In the genomic region with DNA sequence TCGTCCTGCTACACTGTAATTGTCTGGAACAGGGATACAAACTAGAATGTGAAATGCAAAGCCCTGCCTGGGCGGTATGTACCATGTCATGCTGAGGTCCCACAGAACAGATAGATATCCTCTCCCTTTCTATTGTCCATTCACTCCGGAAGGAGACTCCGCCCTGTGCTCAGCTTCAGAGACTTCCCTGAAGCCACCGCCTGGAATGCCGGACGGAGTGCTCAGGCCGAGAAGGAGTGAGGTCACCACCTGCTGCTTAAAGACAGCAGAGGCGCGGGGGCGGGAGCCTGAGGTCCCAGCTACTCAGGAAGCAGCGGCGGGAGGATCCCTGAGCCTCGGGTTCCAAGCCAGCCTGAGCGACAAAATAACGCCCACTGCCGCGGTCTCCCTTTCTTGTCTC, we compare ENCODE assay signal across 8 cellular contexts. TPM values are rescaled to one million over a fixed set of nuclear protein-coding genes. Genes with fewer than 3 reads are reported as not detected.
DNase-seq lines count a peak whose midpoint lies in the region; ATAC-seq, FAIRE-seq and TF ChIP-seq lines count a peak whose summit lies in the region.

No MANE protein-coding gene starts in this region.

- ATAC-seq in upper lobe of right lung (peak; percentile 72), HG03108 (IDR thresholded peaks at IDR 0.05; ENCODE audit: unreplicated experiment) (no peak)

- H4K20me1 ChIP-seq in H1 (replicated peaks in 1 of 2; ENCODE audit: control insufficient read depth in 1 of 2, insufficient read depth in 2 of 2, low read length in 2 of 2) = no peaks in the 10 kb centered on the region

- POLR2A ChIA-PET in Caco-2 (lab: Charles Lee) = no interaction called here
- POLR2A ChIA-PET in H1 (lab: Charles Lee; ENCODE audit: partially characterized antibody) = interaction anchor here (0.7 to 1.1 kb wide), 4 partner anchors 8 to 566 kb away, joined by 3 to 7 read pairs (median 3); no protein-coding TSS in a partner anchor

- 0 out of 2 replicates have a peak overlapping the region, but pooled peaks have one; percentile 75 for H2AFZ ChIP-seq in H1 (ENCODE audit: low read length)

- no peak for TF ChIP-seq CTCF in Caco-2 (IDR thresholded peaks at IDR 0.05; ENCODE audit: insufficient read depth in 1 of 2, low read depth in 1 of 2, low read length in 1 of 2, severe bottlenecking in 1 of 2, unreplicated experiment in 1 of 2)
- TF ChIP-seq CTCF in H1 (IDR thresholded peaks at IDR 0.05; ENCODE audit: control extremely low read depth in 1 of 3, insufficient read depth in 1 of 3, low read depth in 1 of 3, low read length in 3 of 3) = 0 out of 4 replicates have a peak, but pooled peaks of 1 of the 3 experiments have one; percentile 5
- no peak for TF ChIP-seq CTCF in mesothelial cell of epicardium (IDR thresholded peaks at IDR 0.05; ENCODE audit: unreplicated experiment)
- no peak for TF ChIP-seq CTCF in upper lobe of right lung (IDR thresholded peaks at IDR 0.05)

- H2BK5ac ChIP-seq in H1 (ENCODE audit: low read depth, low read length) = 0 out of 2 replicates have a peak overlapping the region, but pooled peaks have one; percentile 62

- WGBS in H1 (ENCODE audit: extremely low coverage in 1 of 2, insufficient coverage in 1 of 2, insufficient read length in 1 of 2, insufficient replicate concordance in 2 of 2, low coverage in 1 of 2, low lambda C conversion rate in 2 of 2, missing lambda C conversion rate in 1 of 2), 2 experiments = 33% methylated on average over 18 of the region's 18 CpGs; no CpG with 5 or more reads in 1 of the 2 experiments

- H3K23me2 ChIP-seq in H1 (ENCODE audit: low read depth, low read length) = no peaks in the 10 kb centered on the region

- no peak overlapping the region for H3K4ac ChIP-seq in H1 (replicated peaks; ENCODE audit: insufficient read length, low read depth, low read length)

- TF ChIP-seq POLR2A in H1 (IDR thresholded peaks at IDR 0.05; ENCODE audit: control extremely low read depth in 1 of 2, low read depth in 2 of 2, low read length in 2 of 2) = peak in 1 of 2 experiments; percentile 30; a peak in 1 of 3 replicates

- H3K27ac ChIP-seq in H1 (ENCODE audit: low read depth, low read length) (no peak overlapping the region), upper lobe of right lung (peak overlapping the region; percentile 95)

- no peak overlapping the region for H3K56ac ChIP-seq in H1 (replicated peaks; ENCODE audit: insufficient read length, low read depth, low read length)

- BruUV-seq in Caco-2 (replicated peaks; lab: Mats Ljungman, UMichigan) = no TSS peak

- no peak overlapping the region for H4K91ac ChIP-seq in H1 (replicated peaks; ENCODE audit: insufficient read length, low read length)

- H3K23ac ChIP-seq in H1 (ENCODE audit: insufficient read length) = no peak overlapping the region

- no peaks in the 10 kb centered on the region for H3K27me3 Mint-ChIP-seq in Caco-2 (ENCODE audit: insufficient read depth, unreplicated experiment)
- no peaks in the 10 kb centered on the region for H3K27me3 Mint-ChIP-seq in mesothelial cell of epicardium (ENCODE audit: low read depth)

- peak overlapping the region; percentile 73 for H3K4me3 Mint-ChIP-seq in Caco-2 (ENCODE audit: unreplicated experiment)
- peak overlapping the region; percentile 91 for H3K4me3 Mint-ChIP-seq in mesothelial cell of epicardium

- H3K36me3 ChIP-seq in Caco-2 (ENCODE audit: control insufficient read depth, insufficient read depth, low read length) = no peaks in the 10 kb centered on the region
- H3K36me3 ChIP-seq in H1 (ENCODE audit: control insufficient read depth in 2 of 4, insufficient read depth in 4 of 4, low read length in 3 of 4) = no peaks in the 10 kb centered on the region
- no peaks in the 10 kb centered on the region for H3K36me3 ChIP-seq in upper lobe of right lung

- H2BK15ac ChIP-seq in H1 (ENCODE audit: low read length) = no peak overlapping the region

- TF ChIP-seq EP300 in H1 (IDR thresholded peaks at IDR 0.05; ENCODE audit: borderline replicate concordance in 1 of 2, low read depth in 2 of 2, low read length in 2 of 2) = no peak

- peaks cover 27% of the 10 kb centered on the region for H3K36me3 Mint-ChIP-seq in Caco-2 (ENCODE audit: insufficient read depth, unreplicated experiment)
- no peaks in the 10 kb centered on the region for H3K36me3 Mint-ChIP-seq in mesothelial cell of epicardium

- no peak overlapping the region for H3K14ac ChIP-seq in H1 (ENCODE audit: insufficient read length)

- H2BK12ac ChIP-seq in H1 (ENCODE audit: low read depth, low read length) = peak overlapping the region; percentile 86; the same call in 1 of the 2 replicates

- intact Hi-C loops in Caco-2 (cut with micrococcal nuclease; ENCODE audit: unreplicated experiment) (loop anchor here (2.0 kb wide), 2 partner anchors 45 to 51 kb away; a partner anchor contains a TSS), upper lobe of right lung (cut with DNase I) (no loop called here)

- TF ChIP-seq RAD21 in H1 (IDR thresholded peaks at IDR 0.05 in 1 of 2, conservative IDR thresholded peaks at IDR 0.05 in 1 of 2; ENCODE audit: low read depth in 2 of 2, low read length in 2 of 2) = peak in 1 of 2 experiments; percentile 25; a peak in 1 of 4 replicates

- H3K9ac ChIP-seq in H1 (replicated peaks in 1 of 4; ENCODE audit: extremely low read depth in 1 of 4, low read depth in 3 of 4, low read length in 3 of 4) = no peak overlapping the region; a peak in 1 of 7 replicates

- H3K27ac Mint-ChIP-seq in Caco-2 (ENCODE audit: unreplicated experiment) (peak overlapping the region; percentile 36), mesothelial cell of epicardium (peak overlapping the region; percentile 99)

- H4K5ac ChIP-seq in H1 (ENCODE audit: insufficient read length, low read depth, low read length) = no peak overlapping the region

- peak; percentile 73 to 85 for DNase-seq in Caco-2
- DNase-seq in RCC 7860 (ENCODE audit: low spot score) = peak; percentile 84
- DNase-seq in H1 (ENCODE audit: low read depth in 1 of 2, low spot score in 2 of 2) = peak; percentile 75 to 88
- peak; percentile 34 to 44 for DNase-seq in mesothelial cell of epicardium (ENCODE audit: low spot score in 2 of 2, unreplicated experiment in 2 of 2)
- peak; percentile 85 for DNase-seq in upper lobe of right lung
- DNase-seq in NOMO-1 treated with dmso at 0.1 percent for 144 hours (lab: John Stamatoyannopoulos, UW; ENCODE audit: unreplicated experiment) = no peak
- DNase-seq in NCI-H82 (lab: John Stamatoyannopoulos, UW) = no peak

- no peaks in the 10 kb centered on the region for H3K79me2 ChIP-seq in H1 (ENCODE audit: control insufficient read depth in 1 of 2, insufficient read depth in 2 of 2, low read length in 2 of 2)

- H3K4me2 ChIP-seq in H1 (ENCODE audit: insufficient read depth in 1 of 2, low read depth in 2 of 2, low read length in 2 of 2) = peak overlapping the region; percentile 50 to 52

- H3K4me1 ChIP-seq in Caco-2 (peaks cover 17% of the 10 kb centered on the region), H1 (replicated peaks in 1 of 4; ENCODE audit: control insufficient read depth in 3 of 4, insufficient read depth in 4 of 4, low read length in 3 of 4) (peaks cover 0 to 6% (median 3%) of the 10 kb centered on the region in 4 experiments; a peak in 4 of 7 replicates), upper lobe of right lung (no peaks in the 10 kb centered on the region)

- no peak overlapping the region for H2BK120ac ChIP-seq in H1 (replicated peaks; ENCODE audit: low read depth, low read length)

- FAIRE-seq in RCC 7860 (lab: Jason Lieb, UNC) (peak; percentile 76), H1 (lab: Jason Lieb, UNC) (no peak)

- CTCF ChIA-PET in Caco-2 (lab: Charles Lee) = interaction anchor here (0.6 kb wide), 1 partner anchor 9 kb away, joined by 3 read pairs; no protein-coding TSS in a partner anchor
- CTCF ChIA-PET in H1 (lab: Charles Lee; ENCODE audit: partially characterized antibody) = interaction anchor here (0.8 to 1.2 kb wide), 6 partner anchors 9 to 337 kb away, joined by 3 to 4 read pairs (median 3); no protein-coding TSS in a partner anchor

- H2AK5ac ChIP-seq in H1 (ENCODE audit: low read depth, low read length) = no peak overlapping the region

- peaks cover 14% of the 10 kb centered on the region for H3K9me3 Mint-ChIP-seq in Caco-2 (ENCODE audit: unreplicated experiment)
- H3K9me3 Mint-ChIP-seq in mesothelial cell of epicardium = no peaks in the 10 kb centered on the region

- no peak overlapping the region for H4K8ac ChIP-seq in H1 (ENCODE audit: extremely low read depth, insufficient read depth, low read length)

- H3K18ac ChIP-seq in H1 (ENCODE audit: extremely low read depth, low read length) = no peak overlapping the region

- H3K4me3 ChIP-seq in Caco-2 (ENCODE audit: low read depth, low read length) (no peak overlapping the region), H1 (ENCODE audit: extremely low read depth in 1 of 4, insufficient read depth in 2 of 4, low read depth in 3 of 4, low read length in 4 of 4) (peak overlapping the region in 1 of 4 experiments; percentile 91; a peak in 2 of 8 replicates), upper lobe of right lung (peak overlapping the region; percentile 85)

- H3K27me3 ChIP-seq in Caco-2 (replicated peaks; ENCODE audit: control insufficient read depth, insufficient read depth, low read length) (no peaks in the 10 kb centered on the region), H1 (replicated peaks in 1 of 4; ENCODE audit: control insufficient read depth in 3 of 4, extremely low read depth in 1 of 4, insufficient read depth in 3 of 4, low read length in 3 of 4) (peaks cover 0 to 3% (median 0%) of the 10 kb centered on the region in 4 experiments; a peak in 1 of 7 replicates), upper lobe of right lung (no peaks in the 10 kb centered on the region)

- H3K79me1 ChIP-seq in H1 (ENCODE audit: low read depth, low read length) = no peaks in the 10 kb centered on the region

- H3K4me1 Mint-ChIP-seq in Caco-2 (ENCODE audit: low read depth, unreplicated experiment) = peaks cover 16% of the 10 kb centered on the region
- peaks cover 57% of the 10 kb centered on the region for H3K4me1 Mint-ChIP-seq in mesothelial cell of epicardium

- H2BK20ac ChIP-seq in H1 (ENCODE audit: low read length) = no peak overlapping the region

- peaks cover 15% of the 10 kb centered on the region for H3K9me3 ChIP-seq in Caco-2
- H3K9me3 ChIP-seq in H1 (ENCODE audit: insufficient read depth in 2 of 2, low read depth in 1 of 2, low read length in 1 of 2) = no peaks in the 10 kb centered on the region; a peak in 1 of 4 replicates
- no peaks in the 10 kb centered on the region for H3K9me3 ChIP-seq in upper lobe of right lung

RNA-seq across cellular contexts. Expression of a gene that starts 0.9 kb away (rescaled TPM):
- total RNA-seq in Caco-2 (2022) (27.5 and 28.5 TPM in 2 replicates), mesothelial cell of epicardium (26.7 to 29.6 TPM (median 29.0 TPM) in 3 replicates), upper lobe of right lung (23.2 TPM)
- total RNA-seq in H1 (2021; fragmentation: NEBNext Ultra II Directional; extraction: Animal tissue kit (Norgen Biotek cat#: 25700)) = 17.7 and 19.0 TPM in 2 replicates
- polyA plus RNA-seq in H1 (2011; rRNA removed) = 1.9 and 2.2 TPM in 2 replicates
- 2.1 TPM for polyA plus RNA-seq in H1 (2011; cell fraction: cytosol; rRNA removed)
- polyA plus RNA-seq in H1 (2011; cell fraction: nucleus; rRNA removed) = 4.7 TPM
- 3.9 to 9.6 TPM (median 5.0 TPM) in 4 replicates for polyA plus RNA-seq in H1 (2012, experiment 1 of 2)
- 1.7 TPM for polyA plus RNA-seq in H1 (2012, experiment 2 of 2)
- 7.1 TPM for polyA plus RNA-seq in H1 (2013, experiment 1 of 2)
- polyA plus RNA-seq in H1 (2013, experiment 2 of 2) = 7.0 TPM
- 16.9 and 34.4 TPM in 2 replicates for polyA minus RNA-seq in H1 (2011; rRNA and poly(A)+ RNA removed)
- polyA minus RNA-seq in H1 (2011; cell fraction: cytosol; rRNA and poly(A)+ RNA removed) = 13.9 TPM
- polyA minus RNA-seq in H1 (2011; cell fraction: nucleus; rRNA and poly(A)+ RNA removed) = 19.3 TPM

RNA-seq across cellular contexts. Expression of a gene that starts 50.9 kb away (rescaled TPM):
- total RNA-seq in Caco-2 (2022) = 18.8 and 21.1 TPM in 2 replicates
- 5.9 and 8.0 TPM in 2 replicates for total RNA-seq in H1 (2021; fragmentation: NEBNext Ultra II Directional; extraction: Animal tissue kit (Norgen Biotek cat#: 25700))
- polyA plus RNA-seq in H1 (2011; rRNA removed) = 2.1 and 3.2 TPM in 2 replicates
- 3.9 TPM for polyA plus RNA-seq in H1 (2011; cell fraction: cytosol; rRNA removed)
- polyA plus RNA-seq in H1 (2011; cell fraction: nucleus; rRNA removed) = 7.0 TPM
- 2.8 to 5.6 TPM (median 4.2 TPM) in 4 replicates for polyA plus RNA-seq in H1 (2012, experiment 1 of 2)
- 0.28 TPM for polyA plus RNA-seq in H1 (2012, experiment 2 of 2)
- 6.8 TPM for polyA plus RNA-seq in H1 (2013, experiment 1 of 2)
- 6.0 TPM for polyA plus RNA-seq in H1 (2013, experiment 2 of 2)
- 7.7 and 8.1 TPM in 2 replicates for polyA minus RNA-seq in H1 (2011; rRNA and poly(A)+ RNA removed)
- polyA minus RNA-seq in H1 (2011; cell fraction: cytosol; rRNA and poly(A)+ RNA removed) = 2.4 TPM
- polyA minus RNA-seq in H1 (2011; cell fraction: nucleus; rRNA and poly(A)+ RNA removed) = 10.2 TPM
- 16.7 to 18.3 TPM (median 17.3 TPM) in 3 replicates for total RNA-seq in mesothelial cell of epicardium
- 13.1 TPM for total RNA-seq in upper lobe of right lung

Comparison
In these comparisons a context has a peak if more than half of its experiments do, and no peak if none do; other contexts are left out.
1. DNase-seq: peak in Caco-2 (2 of 2), RCC 7860 (single experiment), H1 (2 of 2), mesothelial cell of epicardium (2 of 2) and upper lobe of right lung (single experiment); none in NOMO-1 treated with dmso at 0.1 percent for 144 hours (single experiment) and NCI-H82 (single experiment).